24 cellular contexts compared by ENCODE assay signal in genomic region chr12:31944299-31944698, GRCh38.
"Had no signal": no experiment of that assay in that cellular context is flagged by ENCODE, and none has a peak within 500 bp of the region (broad histone marks: within the 10 kb centered on the region; RNA-seq: fewer than 3 reads in every experiment).

No MANE protein-coding gene starts in this region.

- H3K9me3 ChIP-seq: esophagus muscularis mucosa, testis, upper lobe of right lung, vagina had no signal

- H2AFZ ChIP-seq: hepatocyte had no signal

- H3K4me1 ChIP-seq: esophagus muscularis mucosa, spleen, testis, tibial nerve, upper lobe of right lung, vagina had no signal

- H3K4me3 Mint-ChIP-seq: dendritic cell treated with granulocyte-macrophage colony-stimulating factor and Interleukin-4, amounts not matched to agents 40 ng/mL and 50 ng/mL, for 4 days; effector memory CD8-positive, alpha-beta T cell; naive thymus-derived CD4-positive, alpha-beta T cell; nephron progenitor cell; stimulated activated naive B cell treated with anti-CD40 and anti-IgM and Interleukin-4, amounts not matched to agents 10 μg/mL and 1 μg/mL and 100 μg/mL, for 72 hours; stimulated activated naive CD8-positive, alpha-beta T cell treated with anti-CD3 and anti-CD28 coated beads, Interleukin-15, amount 100 ng/mL, for 72 hours had no signal

- H3K27ac ChIP-seq: esophagus muscularis mucosa, hepatocyte, neutrophil, spleen, testis, tibial nerve, upper lobe of right lung, vagina had no signal

- H3K27me3 ChIP-seq: esophagus muscularis mucosa, hepatocyte, neutrophil, spleen, testis, tibial nerve, upper lobe of right lung, vagina had no signal

- H3K27ac Mint-ChIP-seq: dendritic cell treated with granulocyte-macrophage colony-stimulating factor and Interleukin-4, amounts not matched to agents 40 ng/mL and 50 ng/mL, for 4 days; effector memory CD8-positive, alpha-beta T cell; nephron progenitor cell; stimulated activated naive B cell treated with anti-CD40 and anti-IgM and Interleukin-4, amounts not matched to agents 10 μg/mL and 1 μg/mL and 100 μg/mL, for 72 hours; stimulated activated naive CD8-positive, alpha-beta T cell treated with anti-CD3 and anti-CD28 coated beads, Interleukin-15, amount 100 ng/mL, for 72 hours had no signal

- FAIRE-seq: colon, endothelial cell of umbilical vein had no signal

- H3K4me3 ChIP-seq: esophagus muscularis mucosa, hepatocyte, lung, spleen, testis, tibial nerve, upper lobe of right lung, vagina had no signal

- H3K36me3 ChIP-seq: neutrophil, upper lobe of right lung, vagina had no signal

- H3K4me2 ChIP-seq: hepatocyte had no signal

- ATAC-seq: effector memory CD8-positive, alpha-beta T cell; left colon; left ventricle myocardium superior; naive thymus-derived CD4-positive, alpha-beta T cell; sciatic nerve; stimulated activated naive B cell treated with anti-CD40 and anti-IgM and Interleukin-4, amounts not matched to agents 10 μg/mL and 1 μg/mL and 100 μg/mL, for 72 hours; stimulated activated naive CD8-positive, alpha-beta T cell treated with anti-CD3 and anti-CD28 coated beads, Interleukin-15, amount 100 ng/mL, for 72 hours; upper lobe of right lung had no signal

- H3K4me1 Mint-ChIP-seq: stimulated activated naive CD8-positive, alpha-beta T cell treated with anti-CD3 and anti-CD28 coated beads, Interleukin-15, amount 100 ng/mL, for 72 hours had no signal

- DNase-seq: effector memory CD8-positive, alpha-beta T cell; head of caudate nucleus; left colon; left ventricle myocardium superior; naive thymus-derived CD4-positive, alpha-beta T cell; nephron progenitor cell; spleen; stimulated activated CD4-positive, alpha-beta T cell treated with anti-CD3 and anti-CD28 coated beads, Interleukin-15, amount 100 ng/mL, for 24 hours; stimulated activated CD4-positive, alpha-beta T cell treated with anti-CD3 and anti-CD28 coated beads, Interleukin-1b, Interleukin-23, amount 100 ng/mL, for 48 hours; stimulated activated CD4-positive, alpha-beta T cell treated with anti-CD3 and anti-CD28 coated beads, Interleukin-4, amount 100 ng/mL, for 24 hours; stimulated activated naive B cell treated with anti-CD40 and anti-IgM and Interleukin-4, amounts not matched to agents 10 μg/mL and 1 μg/mL and 100 μg/mL, for 72 hours; stimulated activated naive CD8-positive, alpha-beta T cell treated with anti-CD3 and anti-CD28 coated beads, Interleukin-15, amount 100 ng/mL, for 72 hours; testis; upper lobe of right lung had no signal
